ENCODE assay signal across 12 cellular contexts in genomic region chr11:75625970-75626691, GRCh38. TPM values are rescaled to one million over a fixed set of nuclear protein-coding genes. Genes with fewer than 3 reads are reported as not detected.
DNase-seq lines count a peak whose midpoint lies in the region; ATAC-seq, FAIRE-seq and TF ChIP-seq lines count a peak whose summit lies in the region.
"Had no signal": no experiment of that assay in that cellular context is flagged by ENCODE, and none has a peak within 500 bp of the region (broad histone marks: within the 10 kb centered on the region; RNA-seq: fewer than 3 reads in every experiment).

No MANE protein-coding gene starts in this region.

- no peak overlapping the region for H3K27ac ChIP-seq in kidney (ENCODE audit: low read depth in 2 of 2, low read length in 2 of 2)
- no peak overlapping the region for H3K27ac ChIP-seq in CD4-positive, alpha-beta T cell (ENCODE audit: low read depth, low read length)

- no peaks in the 10 kb centered on the region for H3K4me1 Mint-ChIP-seq in CD4-positive, alpha-beta T cell (ENCODE audit: low read depth)

- H3K4me3 ChIP-seq in BE2C (ENCODE audit: low read depth, low read length) = peak overlapping the region; percentile 7; the same call in 1 of the 2 replicates
- no peak overlapping the region for H3K4me3 ChIP-seq in bronchial epithelial cell (ENCODE audit: low read depth, low read length)
- H3K4me3 ChIP-seq in kidney (ENCODE audit: low read length in 2 of 2) = no peak overlapping the region

- H3K27me3 Mint-ChIP-seq in CD4-positive, alpha-beta T cell = peaks cover 26% of the 10 kb centered on the region

- ATAC-seq in CD4-positive, alpha-beta T cell (ENCODE audit: poor library complexity) = no peak

- H3K9me3 ChIP-seq in BE2C (no peaks in the 10 kb centered on the region), kidney (ENCODE audit: control insufficient read depth in 1 of 2, low read length in 2 of 2) (no peaks in the 10 kb centered on the region)
- H3K9me3 ChIP-seq in CD4-positive, alpha-beta T cell (ENCODE audit: control insufficient read depth, low read length) = no peaks in the 10 kb centered on the region

- H3K4me1 ChIP-seq in BE2C = peaks cover 28% of the 10 kb centered on the region
- no peaks in the 10 kb centered on the region for H3K4me1 ChIP-seq in kidney (ENCODE audit: control insufficient read depth in 1 of 2, insufficient read depth in 1 of 2, low read depth in 1 of 2, low read length in 2 of 2)

- no peak overlapping the region for H3K4me3 Mint-ChIP-seq in CD4-positive, alpha-beta T cell

- intact Hi-C loops in kidney (cut with DNase I) = no loop called here
- intact Hi-C loops in CD4-positive, alpha-beta T cell (cut with DNase I, micrococcal nuclease) = no loop called here

- no peaks in the 10 kb centered on the region for H3K9me3 Mint-ChIP-seq in CD4-positive, alpha-beta T cell
- H3K9me3 Mint-ChIP-seq: activated naive CD4-positive, alpha-beta T cell treated with anti-CD3 and anti-CD28 coated beads, Interleukin-2, amount 50 U/mL, for 72 hours had no signal

- H3K9ac ChIP-seq in kidney (ENCODE audit: low read length in 2 of 2) = no peak overlapping the region

- no peak for FAIRE-seq in bronchial epithelial cell (lab: Jason Lieb, UNC)
- FAIRE-seq in D721Med (lab: Jason Lieb, UNC) = no peak
- no peak for FAIRE-seq in kidney (lab: Jason Lieb, UNC)

- H3K36me3 Mint-ChIP-seq in CD4-positive, alpha-beta T cell (ENCODE audit: low read depth) = no peaks in the 10 kb centered on the region
- H3K36me3 Mint-ChIP-seq: activated naive CD4-positive, alpha-beta T cell treated with anti-CD3 and anti-CD28 coated beads, Interleukin-2, amount 50 U/mL, for 72 hours had no signal

- H3K27me3 ChIP-seq in BE2C = no peaks in the 10 kb centered on the region
- no peaks in the 10 kb centered on the region for H3K27me3 ChIP-seq in bronchial epithelial cell (ENCODE audit: control insufficient read depth, insufficient read depth, low read length)
- H3K27me3 ChIP-seq in CD4-positive, alpha-beta T cell (ENCODE audit: control insufficient read depth, insufficient read depth, low read length) = no peaks in the 10 kb centered on the region

- POLR2A ChIA-PET in CD4-positive, alpha-beta T cell (lab: Charles Lee) = no interaction called here

- H3K36me3 ChIP-seq in BE2C = no peaks in the 10 kb centered on the region
- H3K36me3 ChIP-seq in bronchial epithelial cell (ENCODE audit: control insufficient read depth, insufficient read depth, low read length) = no peaks in the 10 kb centered on the region
- H3K36me3 ChIP-seq in kidney (ENCODE audit: control insufficient read depth in 1 of 2, insufficient read depth in 2 of 2, low read length in 2 of 2) = no peaks in the 10 kb centered on the region

- no peak for DNase-seq in BE2C
- peak; percentile 90 for DNase-seq in M059J (ENCODE audit: low read depth)
- peak; percentile 80 for DNase-seq in bronchial epithelial cell (ENCODE audit: low read depth)
- DNase-seq in myocyte (ENCODE audit: low read depth) = peak; percentile 61
- DNase-seq in D721Med (ENCODE audit: insufficient read length, low spot score) = no peak
- DNase-seq in stimulated activated naive CD4-positive, alpha-beta T cell (lab: John Stamatoyannopoulos, UW) = no peak
- DNase-seq in kidney = no peak
- no peak for DNase-seq in CD4-positive, alpha-beta T cell
- DNase-seq: foreskin melanocyte, NCI-H1417 treated with DMSO at 0.1 percent for 48 hours, RPMI8226 had no signal

- no peak overlapping the region for H3K27ac Mint-ChIP-seq in CD4-positive, alpha-beta T cell
- H3K27ac Mint-ChIP-seq: activated naive CD4-positive, alpha-beta T cell treated with anti-CD3 and anti-CD28 coated beads, Interleukin-2, amount 50 U/mL, for 72 hours had no signal

- CTCF ChIA-PET in CD4-positive, alpha-beta T cell (lab: Charles Lee) = no interaction called here

- TF ChIP-seq CTCF in BE2C (IDR thresholded peaks at IDR 0.05; ENCODE audit: low read depth, low read length) (no peak), bronchial epithelial cell (IDR thresholded peaks at IDR 0.05; ENCODE audit: insufficient read depth, low read length, severe bottlenecking) (no peak), D721Med (IDR thresholded peaks at IDR 0.05; ENCODE audit: insufficient read depth, missing control alignments) (no peak), kidney (IDR thresholded peaks at IDR 0.05; ENCODE audit: borderline replicate concordance, extremely low read depth, insufficient read depth) (no peak)
- no peak for TF ChIP-seq CTCF in CD4-positive, alpha-beta T cell (IDR thresholded peaks at IDR 0.05)

RNA-seq across cellular contexts. Expression of gene MAP6, which starts 42.7 kb away (rescaled TPM):
- 33.4 TPM for polyA plus RNA-seq in BE2C (2012; ENCODE audit: insufficient read depth, insufficient read length, low read depth)
- total RNA-seq in M059J (2014; rRNA removed; shearing (Covaris generic)) = 0.02 and 0.32 TPM in 2 replicates
- total RNA-seq in bronchial epithelial cell (0.13 TPM in 1 of 2 replicates, not detected in the other), myocyte (0.05 and 0.21 TPM in 2 replicates), kidney (7.7 TPM)
- 0.29 TPM for polyA plus RNA-seq in myocyte (2012)
- polyA plus RNA-seq in kidney (ENCODE audit: insufficient read depth, low read depth, low replicate concordance) = 21.3 TPM
- total RNA-seq in CD4-positive, alpha-beta T cell = not detected

Comparison
In these comparisons a context has a peak if more than half of its experiments do, and no peak if none do; other contexts are left out.
1. DNase-seq: peak in M059J (single experiment), bronchial epithelial cell (single experiment) and myocyte (single experiment); none in BE2C (single experiment), D721Med (single experiment), stimulated activated naive CD4-positive, alpha-beta T cell (0 of 6), kidney (single experiment) and CD4-positive, alpha-beta T cell (0 of 10).